1 cellular context compared by ENCODE assay signal in genomic region chr9:86093788-86094555, GRCh38.
TF ChIP-seq lines count a peak whose summit lies in the region.

No MANE protein-coding gene starts in this region.

TF ChIP-seq in HepG2, 621 proteins besides CTCF, POLR2A, EP300 and RAD21 (continued from another document):
- TF ChIP-seq THRA (CRISPR knock-in tag; IDR thresholded peaks at IDR 0.05; ENCODE audit: borderline replicate concordance): peak; percentile 51; the same call in 1 of the 2 replicates
- TF ChIP-seq AKAP8 (CRISPR knock-in tag; IDR thresholded peaks at IDR 0.05): 0 out of 2 replicates have a peak, but pooled peaks have one; percentile 57
- no peak for TF ChIP-seq NFE2L1 (CRISPR knock-in tag; IDR thresholded peaks at IDR 0.05; ENCODE audit: borderline replicate concordance)
- no peak for TF ChIP-seq GABPA (IDR thresholded peaks at IDR 0.05; ENCODE audit: low read depth, low read length)
- TF ChIP-seq GABPA (CRISPR knock-in tag; IDR thresholded peaks at IDR 0.05; ENCODE audit: low read depth): peak; percentile 61
- peak; percentile 94 for TF ChIP-seq HDAC1 (CRISPR knock-in tag; IDR thresholded peaks at IDR 0.05)
- TF ChIP-seq BCL6 (CRISPR knock-in tag; IDR thresholded peaks at IDR 0.05): peak; percentile 92
- no peak for TF ChIP-seq KAT2B (IDR thresholded peaks at IDR 0.05; ENCODE audit: borderline replicate concordance, low read depth, low read length)
- peak; percentile 39 for TF ChIP-seq XRCC5 (optimal IDR thresholded peaks at IDR 0.05; ENCODE audit: low read length)
- peak; percentile 84 for TF ChIP-seq CBFB (CRISPR knock-in tag; IDR thresholded peaks at IDR 0.05)
- no peak for TF ChIP-seq ZNF704 (CRISPR knock-in tag; IDR thresholded peaks at IDR 0.05; ENCODE audit: borderline replicate concordance)
- TF ChIP-seq TCF12 (IDR thresholded peaks at IDR 0.05): no peak
- peak; percentile 87; the same call in 1 of the 2 replicates for TF ChIP-seq TCF12 (CRISPR knock-in tag; IDR thresholded peaks at IDR 0.05)
- TF ChIP-seq ZNF598 (CRISPR knock-in tag; IDR thresholded peaks at IDR 0.05; ENCODE audit: borderline replicate concordance): no peak
- TF ChIP-seq KDM1A (CRISPR knock-in tag; IDR thresholded peaks at IDR 0.05): peak; percentile 96
- peak; percentile 26; the same call in 1 of the 2 replicates for TF ChIP-seq CBX5 (CRISPR knock-in tag; IDR thresholded peaks at IDR 0.05; ENCODE audit: borderline replicate concordance)
- TF ChIP-seq ZNF256 (CRISPR knock-in tag; conservative IDR thresholded peaks at IDR 0.05): no peak
- TF ChIP-seq ZNF331 (CRISPR knock-in tag; IDR thresholded peaks at IDR 0.05): peak; percentile 54; the same call in 1 of the 2 replicates
- TF ChIP-seq ZNF484 (CRISPR knock-in tag; IDR thresholded peaks at IDR 0.05; ENCODE audit: borderline replicate concordance, low read depth): no peak
- no peak for TF ChIP-seq ADNP (CRISPR knock-in tag; IDR thresholded peaks at IDR 0.05)
- peak; percentile 57; the same call in 1 of the 2 replicates for TF ChIP-seq PATZ1 (CRISPR knock-in tag; IDR thresholded peaks at IDR 0.05)
- TF ChIP-seq ZFP91 (CRISPR knock-in tag; IDR thresholded peaks at IDR 0.05; ENCODE audit: borderline replicate concordance): 0 out of 2 replicates have a peak, but pooled peaks have one; percentile 19
- TF ChIP-seq JARID2 (CRISPR knock-in tag; IDR thresholded peaks at IDR 0.05; ENCODE audit: insufficient replicate concordance): no peak
- TF ChIP-seq CREM (IDR thresholded peaks at IDR 0.05): peak; percentile 59
- TF ChIP-seq CREM (CRISPR knock-in tag; IDR thresholded peaks at IDR 0.05): no peak
- 0 out of 2 replicates have a peak, but pooled peaks have one; percentile 24 for TF ChIP-seq ZHX1 (CRISPR knock-in tag; IDR thresholded peaks at IDR 0.05; ENCODE audit: low read depth)
- peak; percentile 78; the same call in 1 of the 2 replicates for TF ChIP-seq MEF2D (CRISPR knock-in tag; IDR thresholded peaks at IDR 0.05)
- peak; percentile 25; the same call in 1 of the 2 replicates for TF ChIP-seq ZNF292 (CRISPR knock-in tag; IDR thresholded peaks at IDR 0.05; ENCODE audit: borderline replicate concordance, low read depth)
- TF ChIP-seq NFIC (IDR thresholded peaks at IDR 0.05; ENCODE audit: low read length): peak; percentile 97
- TF ChIP-seq ZNF296 (CRISPR knock-in tag; conservative IDR thresholded peaks at IDR 0.05): no peak
- 0 out of 4 replicates have a peak, but pooled peaks of 1 of the 2 experiments have one; percentile 30 for TF ChIP-seq KLF16 (CRISPR knock-in tag; IDR thresholded peaks at IDR 0.05)
- no peak for TF ChIP-seq ZNF44 (CRISPR knock-in tag; IDR thresholded peaks at IDR 0.05)
- peak; percentile 19; the same call in 1 of the 2 replicates for TF ChIP-seq NFYB (CRISPR knock-in tag; IDR thresholded peaks at IDR 0.05)
- peak; percentile 100 for TF ChIP-seq HHEX (CRISPR knock-in tag; IDR thresholded peaks at IDR 0.05)
- no peak for TF ChIP-seq CREB1 (IDR thresholded peaks at IDR 0.05)
- TF ChIP-seq CREB1 (CRISPR knock-in tag; IDR thresholded peaks at IDR 0.05): peak; percentile 57
- 0 out of 2 replicates have a peak, but pooled peaks have one; percentile 62 for TF ChIP-seq SALL2 (CRISPR knock-in tag; IDR thresholded peaks at IDR 0.05)
- no peak for TF ChIP-seq ZBTB40 (IDR thresholded peaks at IDR 0.05)
- TF ChIP-seq ZBTB40 (CRISPR knock-in tag; IDR thresholded peaks at IDR 0.05): no peak
- peak; percentile 98 for TF ChIP-seq NKX3-1 (CRISPR knock-in tag; IDR thresholded peaks at IDR 0.05)
- peak; percentile 98 for TF ChIP-seq FOXA3 (CRISPR knock-in tag; IDR thresholded peaks at IDR 0.05)
- peak; percentile 60; the same call in 1 of the 2 replicates for TF ChIP-seq MLX (CRISPR knock-in tag; IDR thresholded peaks at IDR 0.05)
- TF ChIP-seq HMGXB4 (CRISPR knock-in tag; IDR thresholded peaks at IDR 0.05; ENCODE audit: borderline replicate concordance in 1 of 2, low read depth in 1 of 2): peak in 1 of 2 experiments; percentile 27; a peak in 1 of 4 replicates
- TF ChIP-seq MYC (CRISPR knock-in tag; IDR thresholded peaks at IDR 0.05; ENCODE audit: borderline replicate concordance): peak; percentile 61; the same call in 1 of the 2 replicates
